ENCODE assay signal across 14 cellular contexts in the genomic region with DNA sequence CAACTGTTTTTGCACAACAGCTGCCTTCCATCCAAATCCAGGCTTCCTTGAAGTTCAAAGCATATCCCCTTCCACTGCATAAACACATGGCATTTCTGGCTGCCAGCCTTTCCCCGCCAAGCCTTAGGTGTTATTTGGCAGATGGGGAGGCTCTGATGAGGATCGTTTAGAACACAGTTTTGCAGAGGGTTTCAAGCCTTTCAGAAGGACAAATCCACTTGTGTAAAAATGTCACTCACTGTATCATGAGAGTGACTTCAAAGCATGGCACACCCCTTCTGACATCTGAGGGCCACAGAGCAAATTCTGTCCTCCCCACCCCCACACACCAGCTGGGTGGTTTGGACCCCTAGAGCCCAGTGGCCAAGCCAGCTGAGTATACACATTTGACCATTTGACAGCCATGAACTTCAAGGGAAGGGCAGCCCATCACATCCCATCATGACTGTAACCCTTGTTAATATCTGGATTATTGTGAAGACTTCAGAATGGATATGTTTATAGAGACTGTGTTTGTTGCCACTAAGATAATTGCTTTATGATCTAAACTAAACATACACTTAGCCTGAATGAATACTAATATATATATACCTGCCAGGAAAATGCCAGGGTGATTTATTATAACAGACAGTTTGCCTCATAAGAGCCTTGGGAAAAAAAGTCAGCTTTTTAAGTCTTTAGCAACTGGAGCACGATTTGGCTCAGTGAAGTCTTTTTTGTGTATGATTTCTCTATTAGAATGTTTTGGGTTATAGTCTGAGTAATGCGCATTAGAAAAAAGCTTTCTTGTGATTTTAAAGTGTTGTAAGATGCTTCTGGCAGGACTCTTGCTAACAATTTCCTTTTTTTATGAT. TPM values are rescaled to one million over a fixed set of nuclear protein-coding genes. Genes with fewer than 3 reads are reported as not detected.
DNase-seq lines count a peak whose midpoint lies in the region; ATAC-seq and TF ChIP-seq lines count a peak whose summit lies in the region.
"Had no signal": no experiment of that assay in that cellular context is flagged by ENCODE, and none has a peak within 500 bp of the region (broad histone marks: within the 10 kb centered on the region; RNA-seq: fewer than 3 reads in every experiment).

No MANE protein-coding gene starts in this region.

- ATAC-seq in left lung = peak; percentile 38
- no peak for ATAC-seq in activated CD8-positive, alpha-beta T cell treated with anti-CD3 and anti-CD28 coated beads, Interleukin-2, amount 10 ng/mL, durations not matched to agents 7 days and 5 days
- ATAC-seq: activated CD8-positive, alpha-beta memory T cell treated with anti-CD3 and anti-CD28 coated beads, Interleukin-2, amount 10 ng/mL, durations not matched to agents 7 days and 5 days; lower lobe of right lung; Panc1 had no signal

- peaks cover 0 to 9% of the 10 kb centered on the region in 2 donors for H3K4me1 ChIP-seq in breast epithelium
- H3K4me1 ChIP-seq in left lung = no peaks in the 10 kb centered on the region

- peaks cover 41% of the 10 kb centered on the region for H3K36me3 Mint-ChIP-seq in MCF 10A (ENCODE audit: insufficient read depth, unreplicated experiment)
- H3K36me3 Mint-ChIP-seq in activated CD8-positive, alpha-beta T cell treated with anti-CD3 and anti-CD28 coated beads, Interleukin-2, amount 10 ng/mL, durations not matched to agents 7 days and 5 days (ENCODE audit: low read depth) = no peaks in the 10 kb centered on the region
- H3K36me3 Mint-ChIP-seq: activated CD8-positive, alpha-beta memory T cell treated with anti-CD3 and anti-CD28 coated beads, Interleukin-2, amount 10 ng/mL, durations not matched to agents 7 days and 5 days; activated naive CD8-positive, alpha-beta T cell treated with anti-CD3 and anti-CD28 coated beads, Interleukin-2, amount 10 ng/mL, durations not matched to agents 7 days and 5 days had no signal

- CTCF ChIA-PET in MCF 10A (lab: Yijun Ruan, JAX) = interaction anchor here (2.7 kb wide), 1 partner anchor 19 kb away, joined by 13 read pairs; no protein-coding TSS in a partner anchor
- CTCF ChIA-PET in activated CD8-positive, alpha-beta T cell treated with anti-CD3 and anti-CD28 coated beads, Interleukin-2, amount 10 ng/mL, durations not matched to agents 7 days and 5 days (lab: Charles Lee) = no interaction called here

- no peaks in the 10 kb centered on the region for H3K27me3 ChIP-seq in breast epithelium
- H3K27me3 ChIP-seq in left lung = peaks cover 0 to 10% of the 10 kb centered on the region in 2 donors

- intact Hi-C loops in MCF 10A (cut with micrococcal nuclease) = no loop called here
- intact Hi-C loops in breast epithelium (cut with DNase I; ENCODE audit: low total_unique reads) = no loop called here
- intact Hi-C loops in left lung (cut with DNase I) = no loop called here

- no TSS peak for BruUV-seq in MCF 10A (replicated peaks; lab: Mats Ljungman, UMichigan)

- no peak for TF ChIP-seq CTCF in MCF 10A (IDR thresholded peaks at IDR 0.05; ENCODE audit: unreplicated experiment)
- no peak for TF ChIP-seq CTCF in breast epithelium (IDR thresholded peaks at IDR 0.05)
- TF ChIP-seq CTCF in left lung (IDR thresholded peaks at IDR 0.05) = no peak

- H3K27ac Mint-ChIP-seq in MCF 10A (ENCODE audit: low read depth, unreplicated experiment) = peak overlapping the region; percentile 42
- H3K27ac Mint-ChIP-seq in activated CD8-positive, alpha-beta T cell treated with anti-CD3 and anti-CD28 coated beads, Interleukin-2, amount 10 ng/mL, durations not matched to agents 7 days and 5 days = no peak overlapping the region
- H3K27ac Mint-ChIP-seq: activated CD8-positive, alpha-beta memory T cell treated with anti-CD3 and anti-CD28 coated beads, Interleukin-2, amount 10 ng/mL, durations not matched to agents 7 days and 5 days; activated naive CD8-positive, alpha-beta T cell treated with anti-CD3 and anti-CD28 coated beads, Interleukin-2, amount 10 ng/mL, durations not matched to agents 7 days and 5 days had no signal

- H3K27ac ChIP-seq in breast epithelium = peak overlapping the region in 1 of 2 donors; percentile 66
- peak overlapping the region in 1 of 2 donors; percentile 49 for H3K27ac ChIP-seq in left lung
- H3K27ac ChIP-seq: lower lobe of right lung had no signal

- peaks cover 13% of the 10 kb centered on the region for H3K4me1 Mint-ChIP-seq in MCF 10A (ENCODE audit: insufficient read depth, unreplicated experiment)
- H3K4me1 Mint-ChIP-seq in activated CD8-positive, alpha-beta T cell treated with anti-CD3 and anti-CD28 coated beads, Interleukin-2, amount 10 ng/mL, durations not matched to agents 7 days and 5 days (ENCODE audit: low read depth) = no peaks in the 10 kb centered on the region
- H3K4me1 Mint-ChIP-seq: activated CD8-positive, alpha-beta memory T cell treated with anti-CD3 and anti-CD28 coated beads, Interleukin-2, amount 10 ng/mL, durations not matched to agents 7 days and 5 days; activated naive CD8-positive, alpha-beta T cell treated with anti-CD3 and anti-CD28 coated beads, Interleukin-2, amount 10 ng/mL, durations not matched to agents 7 days and 5 days had no signal

- peak; percentile 8 for DNase-seq in MCF 10A (ENCODE audit: unreplicated experiment)
- DNase-seq in breast epithelium (ENCODE audit: low spot score in 2 of 2) = no peak
- DNase-seq in SHP77 treated with DMSO at 0.1 percent for 48 hours (lab: John Stamatoyannopoulos, UW) = peak; percentile 88
- DNase-seq in left lung = no peak
- no peak for DNase-seq in activated CD8-positive, alpha-beta T cell treated with anti-CD3 and anti-CD28 coated beads, Interleukin-2, amount 10 ng/mL, durations not matched to agents 7 days and 5 days
- DNase-seq in activated T-cell treated with anti-CD3 and anti-CD28 coated beads for 4 hours = no peak
- no peak for DNase-seq in AG20443 (ENCODE audit: low spot score)
- no peak for DNase-seq in Ammon's horn (ENCODE audit: low spot score)
- DNase-seq: activated CD8-positive, alpha-beta memory T cell treated with anti-CD3 and anti-CD28 coated beads, Interleukin-2, amount 10 ng/mL, durations not matched to agents 7 days and 5 days; activated naive CD8-positive, alpha-beta T cell treated with anti-CD3 and anti-CD28 coated beads, Interleukin-2, amount 10 ng/mL, durations not matched to agents 7 days and 5 days; hippocampal formation; lower lobe of right lung; stimulated activated CD4-positive, alpha-beta T cell treated with anti-CD3 and anti-CD28 coated beads, Interleukin-4, amount 100 ng/mL, for 4 hours had no signal

- H3K4me3 ChIP-seq in breast epithelium = no peak overlapping the region
- no peak overlapping the region for H3K4me3 ChIP-seq in left lung
- H3K4me3 ChIP-seq: lower lobe of right lung had no signal

- no peak for TF ChIP-seq POLR2A in breast epithelium (IDR thresholded peaks at IDR 0.05)

- POLR2A ChIA-PET in MCF 10A (lab: Yijun Ruan, JAX) = interaction anchor here (0.9 to 9.3 kb wide), 8 partner anchors 15 to 195 kb away, joined by 3 to 161 read pairs (median 9); no protein-coding TSS in a partner anchor
- POLR2A ChIA-PET in activated CD8-positive, alpha-beta T cell treated with anti-CD3 and anti-CD28 coated beads, Interleukin-2, amount 10 ng/mL, durations not matched to agents 7 days and 5 days (lab: Charles Lee) = no interaction called here

- no peaks in the 10 kb centered on the region for H3K27me3 Mint-ChIP-seq in MCF 10A (ENCODE audit: insufficient read depth, unreplicated experiment)
- no peaks in the 10 kb centered on the region for H3K27me3 Mint-ChIP-seq in activated CD8-positive, alpha-beta T cell treated with anti-CD3 and anti-CD28 coated beads, Interleukin-2, amount 10 ng/mL, durations not matched to agents 7 days and 5 days (ENCODE audit: low read depth)
- H3K27me3 Mint-ChIP-seq: activated naive CD8-positive, alpha-beta T cell treated with anti-CD3 and anti-CD28 coated beads, Interleukin-2, amount 10 ng/mL, durations not matched to agents 7 days and 5 days had no signal

- H3K9me3 ChIP-seq in breast epithelium = no peaks in the 10 kb centered on the region
- H3K9me3 ChIP-seq in left lung = no peaks in the 10 kb centered on the region
- H3K9me3 ChIP-seq: lower lobe of right lung had no signal

- no peaks in the 10 kb centered on the region for H3K9me3 Mint-ChIP-seq in MCF 10A (ENCODE audit: unreplicated experiment)
- H3K9me3 Mint-ChIP-seq in activated CD8-positive, alpha-beta T cell treated with anti-CD3 and anti-CD28 coated beads, Interleukin-2, amount 10 ng/mL, durations not matched to agents 7 days and 5 days (ENCODE audit: insufficient read depth) = no peaks in the 10 kb centered on the region
- H3K9me3 Mint-ChIP-seq: activated naive CD8-positive, alpha-beta T cell treated with anti-CD3 and anti-CD28 coated beads, Interleukin-2, amount 10 ng/mL, durations not matched to agents 7 days and 5 days had no signal

- no peak overlapping the region for H3K4me3 Mint-ChIP-seq in MCF 10A (ENCODE audit: unreplicated experiment)
- no peak overlapping the region for H3K4me3 Mint-ChIP-seq in activated CD8-positive, alpha-beta T cell treated with anti-CD3 and anti-CD28 coated beads, Interleukin-2, amount 10 ng/mL, durations not matched to agents 7 days and 5 days
- H3K4me3 Mint-ChIP-seq: activated CD8-positive, alpha-beta memory T cell treated with anti-CD3 and anti-CD28 coated beads, Interleukin-2, amount 10 ng/mL, durations not matched to agents 7 days and 5 days; activated naive CD8-positive, alpha-beta T cell treated with anti-CD3 and anti-CD28 coated beads, Interleukin-2, amount 10 ng/mL, durations not matched to agents 7 days and 5 days had no signal

- H3K36me3 ChIP-seq in breast epithelium = no peaks in the 10 kb centered on the region
- H3K36me3 ChIP-seq in left lung = no peaks in the 10 kb centered on the region

RNA-seq across cellular contexts. Expression of a gene that starts 31.9 kb away (rescaled TPM):
- total RNA-seq in MCF 10A (2022) = 69.0 and 110 TPM in 2 replicates
- total RNA-seq in breast epithelium = 100 to 1,000 TPM; 115 to 293 (median 267) TPM
- total RNA-seq in left lung = 100 to 1,000 TPM; 351 to 447 TPM
- not detected for total RNA-seq in activated CD8-positive, alpha-beta T cell treated with anti-CD3 and anti-CD28 coated beads, Interleukin-2, amount 10 ng/mL, durations not matched to agents 7 days and 5 days
- total RNA-seq: activated naive CD8-positive, alpha-beta T cell treated with anti-CD3 and anti-CD28 coated beads, Interleukin-2, amount 10 ng/mL, durations not matched to agents 7 days and 5 days had no signal

Comparison
In these comparisons a context has a peak if more than half of its experiments do, and no peak if none do; other contexts are left out.
1. DNase-seq: peak in MCF 10A (single experiment) and SHP77 treated with DMSO at 0.1 percent for 48 hours (single experiment); none in breast epithelium (0 of 2), left lung (0 of 2), activated CD8-positive, alpha-beta T cell treated with anti-CD3 and anti-CD28 coated beads, Interleukin-2, amount 10 ng/mL, durations not matched to agents 7 days and 5 days (single experiment), activated T-cell treated with anti-CD3 and anti-CD28 coated beads for 4 hours (single experiment), AG20443 (single experiment) and Ammon's horn (single experiment).
2. RNA of a gene that starts 31.9 kb away (total RNA-seq): 351 to 447 TPM in left lung, 115 to 293 TPM in breast epithelium and 69.0 to 110 TPM in MCF 10A; not detected in activated CD8-positive, alpha-beta T cell treated with anti-CD3 and anti-CD28 coated beads, Interleukin-2, amount 10 ng/mL, durations not matched to agents 7 days and 5 days; every median in the first group is over 10 times any median in the second.